23 cellular contexts compared by ENCODE assay signal in the genomic region with DNA sequence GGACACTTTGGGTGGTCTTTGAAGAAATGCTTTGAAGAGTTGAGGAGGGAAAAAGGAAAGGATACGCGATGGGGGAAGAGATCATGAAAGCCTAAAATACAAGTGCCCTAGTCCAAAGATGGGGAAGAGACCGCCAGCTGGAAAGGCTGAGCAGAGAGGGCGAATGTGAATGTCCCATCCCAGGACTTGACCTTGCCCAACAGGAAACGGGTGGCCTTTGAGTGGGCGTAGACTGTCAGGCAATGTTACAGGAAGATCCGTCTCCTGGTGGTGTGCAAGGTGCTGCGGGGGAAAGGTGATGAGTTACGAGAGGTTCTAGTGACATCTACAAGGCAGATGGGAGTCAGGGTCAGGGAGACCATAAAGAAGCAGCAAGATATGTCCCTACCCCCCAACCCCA. TPM values are rescaled to one million over a fixed set of nuclear protein-coding genes. Genes with fewer than 3 reads are reported as not detected.
DNase-seq lines count a peak whose midpoint lies in the region; ATAC-seq and TF ChIP-seq lines count a peak whose summit lies in the region.
"Had no signal": no experiment of that assay in that cellular context is flagged by ENCODE, and none has a peak within 500 bp of the region (broad histone marks: within the 10 kb centered on the region; RNA-seq: fewer than 3 reads in every experiment).

No MANE protein-coding gene starts in this region.

- POLR2A ChIA-PET in activated naive CD8-positive, alpha-beta T cell treated with anti-CD3 and anti-CD28 coated beads, Interleukin-2, amount 10 ng/mL, durations not matched to agents 7 days and 5 days (lab: Charles Lee): no interaction called here

- no peaks in the 10 kb centered on the region for H3K9me3 Mint-ChIP-seq in activated naive CD8-positive, alpha-beta T cell treated with anti-CD3 and anti-CD28 coated beads, Interleukin-2, amount 10 ng/mL, durations not matched to agents 7 days and 5 days
- H3K9me3 Mint-ChIP-seq in activated naive CD8-positive, alpha-beta T cell treated with anti-CD3 and anti-CD28 coated beads for 36 hours: peaks cover 1% of the 10 kb centered on the region
- H3K9me3 Mint-ChIP-seq in nephron progenitor cell: no peaks in the 10 kb centered on the region

- H3K27ac Mint-ChIP-seq in activated naive CD8-positive, alpha-beta T cell treated with anti-CD3 and anti-CD28 coated beads, Interleukin-2, amount 10 ng/mL, durations not matched to agents 7 days and 5 days: peak overlapping the region; percentile 45
- no peak overlapping the region for H3K27ac Mint-ChIP-seq in activated naive CD8-positive, alpha-beta T cell treated with anti-CD3 and anti-CD28 coated beads for 36 hours
- peak overlapping the region; percentile 58 for H3K27ac Mint-ChIP-seq in nephron progenitor cell
- H3K27ac Mint-ChIP-seq: CD4-positive, CD25-positive, alpha-beta regulatory T cell had no signal

- peaks cover 2% of the 10 kb centered on the region for H3K36me3 Mint-ChIP-seq in activated naive CD8-positive, alpha-beta T cell treated with anti-CD3 and anti-CD28 coated beads, Interleukin-2, amount 10 ng/mL, durations not matched to agents 7 days and 5 days
- H3K36me3 Mint-ChIP-seq in activated naive CD8-positive, alpha-beta T cell treated with anti-CD3 and anti-CD28 coated beads for 36 hours: no peaks in the 10 kb centered on the region
- H3K36me3 Mint-ChIP-seq in nephron progenitor cell (ENCODE audit: low read depth): no peaks in the 10 kb centered on the region
- H3K36me3 Mint-ChIP-seq: CD4-positive, CD25-positive, alpha-beta regulatory T cell had no signal

- no peak for ATAC-seq in activated naive CD8-positive, alpha-beta T cell treated with anti-CD3 and anti-CD28 coated beads, Interleukin-2, amount 10 ng/mL, durations not matched to agents 7 days and 5 days (ENCODE audit: low read depth)
- ATAC-seq in GM18520 (IDR thresholded peaks at IDR 0.05; ENCODE audit: unreplicated experiment): no peak
- ATAC-seq in HG02938 (IDR thresholded peaks at IDR 0.05; ENCODE audit: unreplicated experiment): no peak

- TF ChIP-seq CTCF in nephron progenitor cell (IDR thresholded peaks at IDR 0.05): no peak

- peaks cover 48% of the 10 kb centered on the region for H3K27me3 Mint-ChIP-seq in activated naive CD8-positive, alpha-beta T cell treated with anti-CD3 and anti-CD28 coated beads, Interleukin-2, amount 10 ng/mL, durations not matched to agents 7 days and 5 days
- H3K27me3 Mint-ChIP-seq in activated naive CD8-positive, alpha-beta T cell treated with anti-CD3 and anti-CD28 coated beads for 36 hours: peaks cover 56% of the 10 kb centered on the region
- H3K27me3 Mint-ChIP-seq in nephron progenitor cell (ENCODE audit: low read depth, poor library complexity): no peaks in the 10 kb centered on the region

- peaks cover 7% of the 10 kb centered on the region for H3K4me1 Mint-ChIP-seq in activated naive CD8-positive, alpha-beta T cell treated with anti-CD3 and anti-CD28 coated beads, Interleukin-2, amount 10 ng/mL, durations not matched to agents 7 days and 5 days
- H3K4me1 Mint-ChIP-seq in activated naive CD8-positive, alpha-beta T cell treated with anti-CD3 and anti-CD28 coated beads for 36 hours: peaks cover 2% of the 10 kb centered on the region
- peaks cover 25% of the 10 kb centered on the region for H3K4me1 Mint-ChIP-seq in nephron progenitor cell

- no peak for DNase-seq in activated naive CD8-positive, alpha-beta T cell treated with anti-CD3 and anti-CD28 coated beads, Interleukin-2, amount 10 ng/mL, durations not matched to agents 7 days and 5 days
- DNase-seq in activated naive CD8-positive, alpha-beta T cell treated with anti-CD3 and anti-CD28 coated beads for 36 hours: no peak
- DNase-seq in SW480 (ENCODE audit: low spot score): peak; percentile 54
- DNase-seq in nephron progenitor cell: no peak
- no peak for DNase-seq in NCI-H1105 (lab: John Stamatoyannopoulos, UW)
- DNase-seq: 8988T; ACHN; BE2C; CD4-positive, CD25-positive, alpha-beta regulatory T cell; DMS153; GM23248; H7; Karpas-422; NCI-H1105 treated with DMSO at 0.1 percent for 48 hours; NCI-H146; NCI-H2029 treated with DMSO at 0.1 percent for 48 hours; NCI-H2227 treated with DMSO at 0.1 percent for 48 hours; NCI-H526 treated with DMSO at 0.1 percent for 48 hours; Right ventricle myocardium superior had no signal

- H3K4me3 Mint-ChIP-seq in activated naive CD8-positive, alpha-beta T cell treated with anti-CD3 and anti-CD28 coated beads, Interleukin-2, amount 10 ng/mL, durations not matched to agents 7 days and 5 days: no peak overlapping the region
- no peak overlapping the region for H3K4me3 Mint-ChIP-seq in activated naive CD8-positive, alpha-beta T cell treated with anti-CD3 and anti-CD28 coated beads for 36 hours
- H3K4me3 Mint-ChIP-seq in nephron progenitor cell: peak overlapping the region; percentile 67
- H3K4me3 Mint-ChIP-seq: CD4-positive, CD25-positive, alpha-beta regulatory T cell had no signal

RNA-seq across cellular contexts. Expression of gene TBXT, which starts 55.0 kb away (rescaled TPM):
- not detected for total RNA-seq in activated naive CD8-positive, alpha-beta T cell treated with anti-CD3 and anti-CD28 coated beads, Interleukin-2, amount 10 ng/mL, durations not matched to agents 7 days and 5 days
- total RNA-seq in activated naive CD8-positive, alpha-beta T cell treated with anti-CD3 and anti-CD28 coated beads for 36 hours: not detected
- total RNA-seq: CD4-positive, CD25-positive, alpha-beta regulatory T cell; GM23248; M059J; Right ventricle myocardium superior; SK-MEL-5 had no signal
